10 cellular contexts compared by ENCODE assay signal in genomic region chr15:98549003-98549402, GRCh38.
DNase-seq lines count a peak whose midpoint lies in the region; ATAC-seq and TF ChIP-seq lines count a peak whose summit lies in the region.
"Had no signal": no experiment of that assay in that cellular context is flagged by ENCODE, and none has a peak within 500 bp of the region (broad histone marks: within the 10 kb centered on the region; RNA-seq: fewer than 3 reads in every experiment).

No MANE protein-coding gene starts in this region.

- H2AFZ ChIP-seq in neuronal stem cell (ENCODE audit: low read length): peak overlapping the region; percentile 99

- WGBS in neuronal stem cell (ENCODE audit: extremely low coverage in 2 of 2, insufficient read length in 2 of 2, insufficient replicate concordance in 1 of 2), 2 donors: no CpG with 5 or more reads among the region's 11 CpGs

- no peak overlapping the region for H2AK5ac ChIP-seq in neuronal stem cell (ENCODE audit: low read depth, low read length)

- H2BK120ac ChIP-seq in neuronal stem cell (ENCODE audit: low read depth, low read length): no peak overlapping the region

- TF ChIP-seq POLR2A in GM18505 (IDR thresholded peaks at IDR 0.05; ENCODE audit: borderline replicate concordance, extremely low read depth, insufficient read depth, insufficient read length): no peak

- ATAC-seq in HG03025 (IDR thresholded peaks at IDR 0.05; ENCODE audit: low FRiP score, unreplicated experiment) (no peak), HG03175 (IDR thresholded peaks at IDR 0.05; ENCODE audit: unreplicated experiment) (no peak), GM18505 (IDR thresholded peaks at IDR 0.05; ENCODE audit: unreplicated experiment) (no peak)

- no peak overlapping the region for H3K23ac ChIP-seq in neuronal stem cell (ENCODE audit: low read depth, low read length, poor library complexity)

- H3K9ac ChIP-seq in neuronal stem cell (ENCODE audit: low read depth, low read length, poor library complexity): no peak overlapping the region

- no peak for DNase-seq in AG10803 (ENCODE audit: low read depth)
- no peak for DNase-seq in RWPE1 (ENCODE audit: low spot score)
- DNase-seq in epithelial cell of proximal tubule (ENCODE audit: low read depth): no peak
- no peak for DNase-seq in neuronal stem cell (ENCODE audit: low spot score)
- DNase-seq in HK-2 (ENCODE audit: unreplicated experiment): no peak
- DNase-seq: GF-D8, MV-4-11 had no signal

- no peak overlapping the region for H2BK12ac ChIP-seq in neuronal stem cell (ENCODE audit: low read length)

- no peak overlapping the region for H4K8ac ChIP-seq in neuronal stem cell (ENCODE audit: low read depth, low read length)

- H3K4me3 ChIP-seq in AG10803 (ENCODE audit: low read length): peak overlapping the region; percentile 59
- H3K4me3 ChIP-seq in epithelial cell of proximal tubule (ENCODE audit: low read depth, low read length): peak overlapping the region; percentile 63
- peak overlapping the region; percentile 47 to 58 for H3K4me3 ChIP-seq in neuronal stem cell (ENCODE audit: low read length in 2 of 2)

- POLR2A ChIA-PET in RWPE1 (lab: Yijun Ruan, JAX; ENCODE audit: low non-redundant PET): no interaction called here

- H3K4me1 ChIP-seq in neuronal stem cell (ENCODE audit: control insufficient read depth in 2 of 2, insufficient read depth in 1 of 2, low read depth in 1 of 2, low read length in 2 of 2): peaks cover 0 to 3% of the 10 kb centered on the region in 2 donors

- no peak overlapping the region for H3K18ac ChIP-seq in neuronal stem cell (ENCODE audit: low read length)

- H3K9me3 ChIP-seq in neuronal stem cell (replicated peaks in 1 of 2; ENCODE audit: control insufficient read depth in 2 of 2, insufficient read depth in 1 of 2, low read depth in 1 of 2, low read length in 2 of 2): no peaks in the 10 kb centered on the region

- peaks cover 0 to 30% (median 12%) of the 10 kb centered on the region in 3 experiments for H3K27me3 ChIP-seq in neuronal stem cell (ENCODE audit: control insufficient read depth in 3 of 3, insufficient read depth in 3 of 3, low read depth in 1 of 3, low read length in 3 of 3)

- CTCF ChIA-PET in RWPE1 (lab: Yijun Ruan, JAX): no interaction called here

- H4K91ac ChIP-seq in neuronal stem cell (ENCODE audit: low read depth, low read length, poor library complexity): no peak overlapping the region

- no peak overlapping the region for H2BK15ac ChIP-seq in neuronal stem cell (ENCODE audit: low read length)

- no peak for TF ChIP-seq CTCF in AG10803 (conservative IDR thresholded peaks at IDR 0.05; ENCODE audit: low read length)
- no peak for TF ChIP-seq CTCF in RWPE1 (conservative IDR thresholded peaks at IDR 0.05; ENCODE audit: low read depth)
- no peak for TF ChIP-seq CTCF in epithelial cell of proximal tubule (conservative IDR thresholded peaks at IDR 0.05; ENCODE audit: low read depth, low read length)

- H2BK5ac ChIP-seq in neuronal stem cell (ENCODE audit: low read length): no peak overlapping the region

- H3K4ac ChIP-seq in neuronal stem cell (ENCODE audit: low read length): no peak overlapping the region

- H3K14ac ChIP-seq in neuronal stem cell (ENCODE audit: low read length): no peak overlapping the region

- H3K4me2 ChIP-seq in neuronal stem cell (ENCODE audit: insufficient read depth, low read length, poor library complexity, severe bottlenecking): peak overlapping the region; percentile 92

- H3K36me3 ChIP-seq in neuronal stem cell (replicated peaks in 1 of 2; ENCODE audit: control insufficient read depth in 2 of 2, insufficient read depth in 2 of 2, low read length in 2 of 2): no peaks in the 10 kb centered on the region

- H3K27ac ChIP-seq in RWPE1 (peak overlapping the region; percentile 84), neuronal stem cell (replicated peaks; ENCODE audit: low read length) (no peak overlapping the region)

- no peaks in the 10 kb centered on the region for H3K79me1 ChIP-seq in neuronal stem cell (ENCODE audit: low read depth, low read length)
